Comparison of ENCODE assay signal across 22 cellular contexts in genomic region chr2:127520424-127520823, GRCh38. TPM values are rescaled to one million over a fixed set of nuclear protein-coding genes. Genes with fewer than 3 reads are reported as not detected.
"Had no signal": no experiment of that assay in that cellular context is flagged by ENCODE, and none has a peak within 500 bp of the region (broad histone marks: within the 10 kb centered on the region; RNA-seq: fewer than 3 reads in every experiment).

No MANE protein-coding gene starts in this region.

- H3K4me3 ChIP-seq: colonic mucosa, esophagus muscularis mucosa, gastrocnemius medialis, sigmoid colon, skin epidermis, stomach, thoracic aorta, transverse colon had no signal

- H3K27ac ChIP-seq: colonic mucosa, epithelial cell of prostate, esophagus muscularis mucosa, gastrocnemius medialis, sigmoid colon, skin epidermis, stomach, thoracic aorta, transverse colon had no signal

- H3K9me3 ChIP-seq: colonic mucosa, esophagus muscularis mucosa, gastrocnemius medialis, sigmoid colon, stomach, thoracic aorta, transverse colon had no signal

- DNase-seq: colonic mucosa; dermis blood vessel endothelial cell; gastrocnemius medialis; islet precursor cell; mammary epithelial cell; natural killer cell; posterior cingulate gyrus; sigmoid colon; stimulated activated CD4-positive, alpha-beta T cell treated with anti-CD3 and anti-CD28 coated beads, Interleukin-2, amount 100 ng/mL, for 24 hours; stimulated activated CD4-positive, alpha-beta T cell treated with anti-CD3 and anti-CD28 coated beads, Interleukin-4, amount 100 ng/mL, for 4 hours; stimulated activated naive CD4-positive, alpha-beta T cell; stomach; substantia nigra; transverse colon had no signal

- H3K36me3 ChIP-seq: colonic mucosa, thoracic aorta had no signal

- H3K4me3 Mint-ChIP-seq: natural killer cell had no signal

- H3K36me3 Mint-ChIP-seq: natural killer cell had no signal

- H3K27me3 ChIP-seq: colonic mucosa, esophagus muscularis mucosa, gastrocnemius medialis, sigmoid colon, stomach, transverse colon had no signal

- H3K9me3 Mint-ChIP-seq: natural killer cell, neural crest cell had no signal

- H3K4me1 ChIP-seq: colonic mucosa had no signal

- ATAC-seq: gastrocnemius medialis, left lobe of liver, natural killer cell had no signal

RNA-seq across cellular contexts. Expression of gene MYO7B, which starts 15.1 kb away (rescaled TPM):
- total RNA-seq: dermis blood vessel endothelial cell, mammary epithelial cell, myocyte, osteocyte had no signal
- polyA plus RNA-seq: mammary epithelial cell had no signal
